In genomic region chr16:68355447-68356248, GRCh38 we compare ENCODE assay signal across 12 cellular contexts. TPM values are rescaled to one million over a fixed set of nuclear protein-coding genes. Genes with fewer than 3 reads are reported as not detected.
A peak's percentile ranks its signal among the peaks of the same experiment; 100 is the strongest.
DNase-seq lines count a peak whose midpoint lies in the region; ATAC-seq and TF ChIP-seq lines count a peak whose summit lies in the region.
"Had no signal": no experiment of that assay in that cellular context is flagged by ENCODE, and none has a peak within 500 bp of the region (broad histone marks: within the 10 kb centered on the region; RNA-seq: fewer than 3 reads in every experiment).

No MANE protein-coding gene starts in this region.

- H3K27me3 Mint-ChIP-seq in chondrocyte (ENCODE audit: low read depth): no peaks in the 10 kb centered on the region
- H3K27me3 Mint-ChIP-seq: activated B cell treated with CpG ODN at 0.5 μM for 24 hours, naive B cell had no signal

- peak overlapping the region; percentile 30 for H3K27ac ChIP-seq in temporal lobe (ENCODE audit: low read depth, low read length)
- H3K27ac ChIP-seq: breast epithelium had no signal

- peaks cover 23% of the 10 kb centered on the region for H3K36me3 Mint-ChIP-seq in chondrocyte (ENCODE audit: low read depth)

- no peak overlapping the region for H3K4me3 Mint-ChIP-seq in chondrocyte (ENCODE audit: unreplicated experiment)

- no peaks in the 10 kb centered on the region for H3K9me3 Mint-ChIP-seq in chondrocyte (ENCODE audit: low read depth)
- H3K9me3 Mint-ChIP-seq: activated B cell treated with CpG ODN at 0.5 μM for 24 hours, naive B cell had no signal

- TF ChIP-seq CTCF in chondrocyte (IDR thresholded peaks at IDR 0.05): peak; percentile 38

- no peaks in the 10 kb centered on the region for H3K4me1 Mint-ChIP-seq in chondrocyte (ENCODE audit: low read depth)

- DNase-seq in Right ventricle myocardium inferior (ENCODE audit: missing footprints) (peak; percentile 65), left ventricle myocardium superior (no peak), chondrocyte (ENCODE audit: low spot score) (no peak), cerebellum (ENCODE audit: low spot score) (no peak)
- no peak for DNase-seq in effector CD8-positive, alpha-beta T cell (lab: John Stamatoyannopoulos, UW)
- DNase-seq: activated B cell treated with CpG ODN at 0.5 μM for 24 hours, NCI-H524 treated with DMSO at 0.1 percent for 48 hours had no signal

- intact Hi-C loops in Right ventricle myocardium inferior (cut with DNase I): no loop called here
- intact Hi-C loops in left ventricle myocardium superior (cut with micrococcal nuclease): no loop called here

- ATAC-seq in Right ventricle myocardium inferior: no peak
- no peak for ATAC-seq in left ventricle myocardium superior
- peak; percentile 13 for ATAC-seq in HG03354 (IDR thresholded peaks at IDR 0.05; ENCODE audit: poor library complexity, severe bottlenecking, unreplicated experiment)
- ATAC-seq in GM19452 (IDR thresholded peaks at IDR 0.05; ENCODE audit: unreplicated experiment): no peak

- no peak overlapping the region for H3K27ac Mint-ChIP-seq in chondrocyte (ENCODE audit: unreplicated experiment)
- H3K27ac Mint-ChIP-seq: activated B cell treated with CpG ODN at 0.5 μM for 24 hours, naive B cell had no signal

RNA-seq across cellular contexts. Expression of gene PRMT7, which starts 44.8 kb away (rescaled TPM):
- total RNA-seq in Right ventricle myocardium inferior: 28.9 TPM
- 30.9 TPM for total RNA-seq in left ventricle myocardium superior
- total RNA-seq in chondrocyte: 25.1 to 41.8 TPM (median 26.7 TPM) in 3 replicates
- 39.1 TPM for total RNA-seq in temporal lobe
- total RNA-seq in cerebellum: 50.8 TPM

RNA-seq across cellular contexts. Expression of gene SLC7A6OS, which starts 44.9 kb away (rescaled TPM):
- 12.4 TPM for total RNA-seq in Right ventricle myocardium inferior
- total RNA-seq in left ventricle myocardium superior: 14.2 TPM
- total RNA-seq in chondrocyte: 9.5 to 12.7 TPM (median 11.8 TPM) in 3 replicates
- total RNA-seq in temporal lobe: 8.9 TPM
- 18.6 TPM for total RNA-seq in cerebellum
